Comparison of ENCODE assay signal across 8 cellular contexts in genomic region chr4:53365486-53366300, GRCh38. TPM values are rescaled to one million over a fixed set of nuclear protein-coding genes. Genes with fewer than 3 reads are reported as not detected.
DNase-seq lines count a peak whose midpoint lies in the region; ATAC-seq and TF ChIP-seq lines count a peak whose summit lies in the region.

SCFD2 (minus strand) TSS chr4:53366061.

- TF ChIP-seq CTCF in KMS-11 (conservative IDR thresholded peaks at IDR 0.05; ENCODE audit: low read depth, low read length) (no peak), Peyer's patch (IDR thresholded peaks at IDR 0.05) (no peak), esophagus muscularis mucosa (IDR thresholded peaks at IDR 0.05) (no peak)

- peaks cover 52% of the 10 kb centered on the region for H3K79me2 ChIP-seq in KMS-11 (ENCODE audit: insufficient read depth, low read depth)

- peak within 1 kb of the TSS; percentile 71 for H3K27ac ChIP-seq in KMS-11
- H3K27ac ChIP-seq in Peyer's patch = peak within 1 kb of the TSS; percentile 47 to 77 (median 56)
- H3K27ac ChIP-seq in esophagus muscularis mucosa (replicated peaks in 1 of 4) = peak within 1 kb of the TSS; percentile 54 to 76 (median 67)
- peak within 1 kb of the TSS; percentile 70 for H3K27ac ChIP-seq in muscle layer of duodenum (ENCODE audit: low read length)

- TF ChIP-seq POLR2A in Peyer's patch (IDR thresholded peaks at IDR 0.05) = peak in 1 of 2 donors; percentile 23
- no peak for TF ChIP-seq POLR2A in esophagus muscularis mucosa (IDR thresholded peaks at IDR 0.05; ENCODE audit: low read depth)

- peak within 1 kb of the TSS; percentile 79 for H2AFZ ChIP-seq in KMS-11 (ENCODE audit: low read depth)

- H3K36me3 ChIP-seq in KMS-11 (ENCODE audit: insufficient read depth) (no peaks in the 10 kb centered on the region), Peyer's patch (no peaks in the 10 kb centered on the region), esophagus muscularis mucosa (no peaks in the 10 kb centered on the region), muscle layer of duodenum (ENCODE audit: control insufficient read depth in 1 of 2, insufficient read depth in 2 of 2, low read length in 2 of 2) (no peaks in the 10 kb centered on the region)

- peak; percentile 94 for ATAC-seq in GM21737 (IDR thresholded peaks at IDR 0.05; ENCODE audit: unreplicated experiment)

- H3K27me3 ChIP-seq in KMS-11 (ENCODE audit: insufficient read depth, low read depth) (no peaks in the 10 kb centered on the region), Peyer's patch (no peaks in the 10 kb centered on the region), esophagus muscularis mucosa (peaks cover 0 to 22% (median 0%) of the 10 kb centered on the region in 4 donors), muscle layer of duodenum (ENCODE audit: low read depth, low read length) (no peaks in the 10 kb centered on the region)

- H3K4me1 ChIP-seq in KMS-11 (ENCODE audit: low read depth, poor library complexity, severe bottlenecking) (peaks cover 44% of the 10 kb centered on the region), Peyer's patch (peaks cover 0 to 27% (median 0%) of the 10 kb centered on the region in 4 donors), esophagus muscularis mucosa (peaks cover 18 to 49% (median 41%) of the 10 kb centered on the region in 4 donors), muscle layer of duodenum (ENCODE audit: control insufficient read depth in 1 of 2, insufficient read depth in 2 of 2, low read length in 2 of 2) (peaks cover 6 to 46% of the 10 kb centered on the region in 2 donors)

- peak within 1 kb of the TSS; percentile 78 for H3K9ac ChIP-seq in KMS-11

- intact Hi-C loops in esophagus muscularis mucosa (cut with DNase I) = no loop called here

- H3K9me3 ChIP-seq in Peyer's patch (no peaks in the 10 kb centered on the region), esophagus muscularis mucosa (no peaks in the 10 kb centered on the region), muscle layer of duodenum (ENCODE audit: control insufficient read depth in 1 of 2, low read length in 2 of 2) (no peaks in the 10 kb centered on the region)

- WGBS in esophagus muscularis mucosa = under 1% methylated on average over 34 of the region's 51 CpGs

- no peak for TF ChIP-seq EP300 in esophagus muscularis mucosa (IDR thresholded peaks at IDR 0.05)

- peak within 1 kb of the TSS; percentile 78 for H3K4me2 ChIP-seq in KMS-11

- DNase-seq in DMS53 treated with DMSO at 0.1 percent for 48 hours (lab: John Stamatoyannopoulos, UW; ENCODE audit: unreplicated experiment) (peak; percentile 83), Peyer's patch (peak; percentile 98 to 100 (median 99)), esophagus muscularis mucosa (ENCODE audit: extremely low spot score) (peak; percentile 99)
- DNase-seq in activated T-cell treated with anti-CD3 and anti-CD28 coated beads, Interleukin-2, amount 50 U/mL, for 48 hours = peak; percentile 97 to 98
- DNase-seq in stimulated activated CD8-positive, alpha-beta memory T cell treated with anti-CD3 and anti-CD28 coated beads, Interleukin-7, amount 100 ng/mL, for 4 hours (ENCODE audit: low read depth in 2 of 2) = peak; percentile 92 to 96

- peaks cover 5% of the 10 kb centered on the region; the same call in 1 of the 2 replicates for H4K20me1 ChIP-seq in KMS-11 (ENCODE audit: insufficient read depth)

- H3K4me3 ChIP-seq in KMS-11 (IDR thresholded peaks at IDR 0.05; ENCODE audit: insufficient read depth, low read depth, low read length) (peak within 1 kb of the TSS; percentile 97), Peyer's patch (peak within 1 kb of the TSS; percentile 76 to 100 (median 86)), esophagus muscularis mucosa (peak within 1 kb of the TSS; percentile 77 to 89 (median 80)), muscle layer of duodenum (ENCODE audit: low read depth in 1 of 2, low read length in 2 of 2) (peak within 1 kb of the TSS; percentile 97 to 100)

RNA-seq across cellular contexts. Expression of gene SCFD2, which starts in this region (rescaled TPM):
- total RNA-seq in Peyer's patch (100 to 1,000 TPM in 1 of 4 donors, 10 to 100 TPM in 3; 17.3 to 165 (median 30.1) TPM), esophagus muscularis mucosa (10 to 100 TPM; 10.0 to 15.7 (median 12.7) TPM)

Comparison
In these comparisons a context has a peak if more than half of its experiments do, and no peak if none do; other contexts are left out.
1. Peak in every context shown above with its lines: DNase-seq, ATAC-seq, H3K4me3 ChIP-seq and H3K27ac ChIP-seq.